In the genomic region with DNA sequence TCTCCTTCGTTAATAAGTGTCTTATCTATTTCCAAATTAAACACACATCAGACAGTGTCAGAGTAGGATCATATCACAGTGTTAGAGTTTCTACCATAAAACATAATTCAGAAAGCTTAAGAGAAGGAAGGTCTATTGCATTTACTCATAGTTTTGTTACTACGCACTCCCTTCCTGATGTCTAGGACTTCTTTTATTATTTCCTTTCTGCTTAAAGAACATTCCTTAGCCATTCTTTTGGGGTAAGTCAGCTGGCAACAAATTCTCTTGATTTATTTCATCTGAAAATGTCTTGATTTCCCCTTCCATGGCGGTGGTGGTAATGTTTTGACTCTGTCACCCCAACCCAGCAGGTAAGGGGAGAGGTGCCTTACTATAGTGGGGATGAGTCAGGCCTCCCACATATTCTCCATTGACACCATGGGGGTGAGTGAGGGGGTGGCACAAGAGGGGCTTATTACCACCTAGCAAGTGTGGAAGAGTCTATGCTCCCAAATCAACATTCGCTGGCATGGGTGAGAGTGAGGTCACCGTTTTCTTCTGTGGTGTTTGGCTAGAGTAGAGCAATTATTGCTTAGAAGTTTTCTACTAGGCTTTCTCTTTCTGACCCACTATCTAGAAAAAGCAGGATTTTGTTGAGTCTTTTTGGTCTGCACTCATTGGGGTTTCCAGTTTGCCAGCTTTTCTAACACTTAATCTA, we compare ENCODE assay signal across 17 cellular contexts. TPM values are rescaled to one million over a fixed set of nuclear protein-coding genes. Genes with fewer than 3 reads are reported as not detected.
DNase-seq lines count a peak whose midpoint lies in the region; FAIRE-seq and TF ChIP-seq lines count a peak whose summit lies in the region.
"Had no signal": no experiment of that assay in that cellular context is flagged by ENCODE, and none has a peak within 500 bp of the region (broad histone marks: within the 10 kb centered on the region; RNA-seq: fewer than 3 reads in every experiment).

No MANE protein-coding gene starts in this region.

- H3K36me3 ChIP-seq in ACC112 (ENCODE audit: insufficient read depth, low read length) (no peaks in the 10 kb centered on the region), mesenchymal stem cell (ENCODE audit: control insufficient read depth in 1 of 2, insufficient read depth in 2 of 2, low read depth in 1 of 2, low read length in 2 of 2) (no peaks in the 10 kb centered on the region)
- H3K36me3 ChIP-seq: cardiac muscle cell had no signal

- H2BK120ac ChIP-seq in mesenchymal stem cell (ENCODE audit: low read depth, low read length), result no peak overlapping the region

- peak overlapping the region in 1 of 2 experiments; percentile 48 for H3K14ac ChIP-seq in mesenchymal stem cell (ENCODE audit: low read length in 2 of 2)

- H3K9ac ChIP-seq in mesenchymal stem cell (ENCODE audit: low read length), result no peak overlapping the region
- H3K9ac ChIP-seq: KMS-11 had no signal

- H4K91ac ChIP-seq in mesenchymal stem cell (ENCODE audit: low read length), result no peak overlapping the region

- peak overlapping the region; percentile 93 for H3K27ac ChIP-seq in ACC112 (ENCODE audit: low read depth, low read length)
- H3K27ac ChIP-seq in mesenchymal stem cell (ENCODE audit: low read length, poor library complexity, severe bottlenecking), result peak overlapping the region; percentile 7
- H3K27ac ChIP-seq: cardiac muscle cell, dorsolateral prefrontal cortex, KMS-11 had no signal

- H2AFZ ChIP-seq in ACC112 (ENCODE audit: low read length, unreplicated experiment), result peak overlapping the region; percentile 51
- H2AFZ ChIP-seq in mesenchymal stem cell (ENCODE audit: low read depth, low read length), result no peak overlapping the region

- H3K9me3 ChIP-seq in mesenchymal stem cell (ENCODE audit: control insufficient read depth, low read length), result no peaks in the 10 kb centered on the region

- H3K4me1 ChIP-seq in ACC112 (ENCODE audit: control insufficient read depth, insufficient read depth, low read length, unreplicated experiment) (peaks cover 62% of the 10 kb centered on the region), mesenchymal stem cell (ENCODE audit: control insufficient read depth, insufficient read depth, low read depth, low read length) (peaks cover 2% of the 10 kb centered on the region)

- H3K27me3 ChIP-seq in ACC112 (ENCODE audit: insufficient read depth, low read length) (no peaks in the 10 kb centered on the region), mesenchymal stem cell (ENCODE audit: control insufficient read depth in 1 of 2, insufficient read depth in 1 of 2, low read length in 2 of 2) (no peaks in the 10 kb centered on the region)
- H3K27me3 ChIP-seq: cardiac muscle cell, dorsolateral prefrontal cortex had no signal

- no peak overlapping the region for H3K23ac ChIP-seq in mesenchymal stem cell (ENCODE audit: low read length in 2 of 2)

- H2AK5ac ChIP-seq in mesenchymal stem cell (ENCODE audit: low read length, severe bottlenecking), result no peak overlapping the region

- CTCF ChIA-PET in GM10248 (lab: Yijun Ruan, JAX), result interaction anchor here (1.2 kb wide), 1 partner anchor 131 kb away, joined by 3 read pairs; no protein-coding TSS in a partner anchor

- TF ChIP-seq CTCF in cardiac fibroblast (IDR thresholded peaks at IDR 0.05; ENCODE audit: low read depth, low read length) (no peak), GM10248 (IDR thresholded peaks at IDR 0.05; ENCODE audit: control extremely low read depth, extremely low read depth, low read depth, missing control alignments) (no peak)

- no peak overlapping the region for H2BK5ac ChIP-seq in mesenchymal stem cell (ENCODE audit: low read depth, low read length, poor library complexity, severe bottlenecking)

- TF ChIP-seq POLR2A in GM12892 (IDR thresholded peaks at IDR 0.05; ENCODE audit: low read depth, low read length), result no peak

- 75% methylated on average over 4 of the region's 5 CpGs for WGBS in mesenchymal stem cell

- no peak overlapping the region for H3K4me2 ChIP-seq in mesenchymal stem cell (ENCODE audit: low read length, poor library complexity, severe bottlenecking)
- H3K4me2 ChIP-seq: KMS-11 had no signal

- POLR2A ChIA-PET in GM10248 (lab: Yijun Ruan, JAX), result no interaction called here

- FAIRE-seq in GM12892 (lab: Jason Lieb, UNC), result peak; percentile 30
- FAIRE-seq: TTC549 had no signal

- no peak overlapping the region for H2BK15ac ChIP-seq in mesenchymal stem cell (ENCODE audit: low read depth, poor library complexity, severe bottlenecking)

- no peaks in the 10 kb centered on the region for H3K79me1 ChIP-seq in mesenchymal stem cell (replicated peaks; ENCODE audit: low read length, poor library complexity, severe bottlenecking)

- H3K4me3 ChIP-seq in ACC112 (ENCODE audit: low read depth, low read length) (peak overlapping the region; percentile 30; the same call in 1 of the 2 replicates), cardiac fibroblast (replicated peaks in 1 of 2; ENCODE audit: low read depth in 2 of 2, low read length in 2 of 2) (peak overlapping the region in 1 of 2 donors; percentile 12), mesenchymal stem cell (ENCODE audit: insufficient read depth in 1 of 2, low read depth in 1 of 2, low read length in 2 of 2) (no peak overlapping the region)
- H3K4me3 ChIP-seq: cardiac muscle cell, dorsolateral prefrontal cortex had no signal

- no peak overlapping the region for H3K4ac ChIP-seq in mesenchymal stem cell (ENCODE audit: low read depth in 1 of 2, low read length in 2 of 2)

- no peak overlapping the region for H4K8ac ChIP-seq in mesenchymal stem cell (ENCODE audit: low read length)

- H3K18ac ChIP-seq in mesenchymal stem cell (ENCODE audit: low read depth in 1 of 2, low read length in 2 of 2), result no peak overlapping the region

- no peak for DNase-seq in GM12892 (ENCODE audit: insufficient read length)
- DNase-seq in cardiac fibroblast (ENCODE audit: low read depth in 2 of 2), result peak; percentile 44 to 89
- DNase-seq in mesenchymal stem cell, result no peak
- DNase-seq in DMS79 treated with DMSO at 0.1 percent for 48 hours (lab: John Stamatoyannopoulos, UW), result no peak
- no peak for DNase-seq in NCI-H510A treated with DMSO at 0.1 percent for 48 hours (lab: John Stamatoyannopoulos, UW)
- DNase-seq in GM10248 (ENCODE audit: extremely low spot score), result no peak
- DNase-seq: activated CD4-positive, alpha-beta T cell treated with anti-CD3 and anti-CD28 coated beads, Interleukin-2, amount 50 U/mL, for 4 hours; dorsolateral prefrontal cortex; midbrain; NCI-H1105; NCI-H524; RPMI8226; SW 1271 had no signal

- no peak overlapping the region for H2BK12ac ChIP-seq in mesenchymal stem cell (ENCODE audit: low read length in 2 of 2)

- no peaks in the 10 kb centered on the region for H3K79me2 ChIP-seq in ACC112 (ENCODE audit: control insufficient read depth, insufficient read depth, low read length, unreplicated experiment)

RNA-seq across cellular contexts. Expression of a gene that starts 29.9 kb away (rescaled TPM):
- polyA plus RNA-seq in GM12892 (2012; ENCODE audit: missing spikeins), result not detected
- polyA plus RNA-seq in mesenchymal stem cell (2013, experiment 1 of 2), result not detected
- not detected for polyA plus RNA-seq in mesenchymal stem cell (2013, experiment 2 of 2)

Comparison
In these comparisons a context has a peak if more than half of its experiments do, and no peak if none do; other contexts are left out.
1. DNase-seq: peak in cardiac fibroblast (2 of 2); none in GM12892 (single experiment), mesenchymal stem cell (single experiment), DMS79 treated with DMSO at 0.1 percent for 48 hours (single experiment), NCI-H510A treated with DMSO at 0.1 percent for 48 hours (single experiment) and GM10248 (single experiment).